ENCODE assay signal across 2 cellular contexts in the genomic region with DNA sequence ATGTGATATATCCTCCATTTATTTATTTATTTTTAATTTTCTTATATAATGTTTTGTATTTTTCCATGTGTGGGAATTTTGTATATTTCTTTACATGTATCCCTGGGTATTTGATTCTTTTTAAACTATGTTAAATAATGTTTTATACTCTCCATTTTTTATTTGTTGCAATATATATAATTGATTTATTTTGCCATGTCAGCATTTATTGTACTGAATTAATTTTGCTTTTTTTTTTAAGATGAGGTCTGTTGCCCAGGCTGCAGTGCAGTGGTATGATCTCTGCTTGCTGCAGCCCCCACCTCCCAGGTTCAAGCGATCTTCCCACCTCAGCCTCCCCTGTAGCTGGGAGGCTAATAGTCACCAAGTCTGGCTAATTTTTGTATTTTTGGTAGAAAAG.
TF ChIP-seq lines count a peak whose summit lies in the region.

No MANE protein-coding gene starts in this region.

TF ChIP-seq in IMR-90, 13 proteins besides CTCF, POLR2A, EP300 and RAD21:
- no peak for TF ChIP-seq NFE2L2 (IDR thresholded peaks at IDR 0.05; ENCODE audit: low read depth, low read length)
- peak; percentile 96 for TF ChIP-seq MAFK (IDR thresholded peaks at IDR 0.05; ENCODE audit: low read depth, low read length)
- TF ChIP-seq RFX5 (IDR thresholded peaks at IDR 0.05; ENCODE audit: low read depth, low read length), result no peak
- no peak for TF ChIP-seq BHLHE40 (IDR thresholded peaks at IDR 0.05; ENCODE audit: low read depth, low read length)

TF ChIP-seq in H1, 55 proteins besides CTCF, POLR2A, EP300 and RAD21:
- no peak for TF ChIP-seq BCL11A (IDR thresholded peaks at IDR 0.05; ENCODE audit: low read depth in 2 of 2, low read length in 2 of 2)
- peak; percentile 98 for TF ChIP-seq MAFK (IDR thresholded peaks at IDR 0.05; ENCODE audit: low read depth, low read length)
- TF ChIP-seq SRF (IDR thresholded peaks at IDR 0.05; ENCODE audit: low read depth, low read length), result no peak
- TF ChIP-seq PHF8 (conservative IDR thresholded peaks at IDR 0.05; ENCODE audit: low read depth, low read length), result no peak
- TF ChIP-seq JUN (IDR thresholded peaks at IDR 0.05; ENCODE audit: low read depth, low read length), result no peak
